In genomic region chr3:47010050-47010712, GRCh38 we compare ENCODE assay signal across 8 cellular contexts. TPM values are rescaled to one million over a fixed set of nuclear protein-coding genes. Genes with fewer than 3 reads are reported as not detected.
DNase-seq lines count a peak whose midpoint lies in the region; ATAC-seq and TF ChIP-seq lines count a peak whose summit lies in the region.

No MANE protein-coding gene starts in this region.

- no peak for ATAC-seq in CD8-positive, alpha-beta T cell
- no peak for ATAC-seq in GM21576 (IDR thresholded peaks at IDR 0.05; ENCODE audit: unreplicated experiment)
- ATAC-seq in HG03135 (IDR thresholded peaks at IDR 0.05; ENCODE audit: unreplicated experiment): no peak

- no peak for DNase-seq in CD8-positive, alpha-beta T cell
- DNase-seq in fibroblast of villous mesenchyme (ENCODE audit: low read depth) (no peak), NCI-H446 treated with DMSO at 0.1 percent for 48 hours (lab: John Stamatoyannopoulos, UW) (no peak), CD1c-positive myeloid dendritic cell (ENCODE audit: extremely low spot score) (no peak)

- peak overlapping the region; percentile 66 for H3K4me3 ChIP-seq in CD8-positive, alpha-beta T cell (ENCODE audit: low read depth, low read length)
- H3K4me3 ChIP-seq in WI38 (ENCODE audit: low read depth, low read length) (peak overlapping the region; percentile 55), fibroblast of villous mesenchyme (ENCODE audit: low read depth, low read length) (peak overlapping the region; percentile 60), parathyroid adenoma (ENCODE audit: low read depth, low read length) (no peak overlapping the region)

- peaks cover 8% of the 10 kb centered on the region for H3K4me1 ChIP-seq in CD8-positive, alpha-beta T cell (ENCODE audit: insufficient read depth, low read length)
- peaks cover 5% of the 10 kb centered on the region for H3K4me1 ChIP-seq in parathyroid adenoma

- intact Hi-C loops in CD8-positive, alpha-beta T cell (cut with DNase I, micrococcal nuclease): loop anchor here in 1 of 2 experiments (10.0 kb wide), 1 partner anchor 55 kb away; no protein-coding TSS in a partner anchor

- H3K4me1 Mint-ChIP-seq in CD8-positive, alpha-beta T cell (ENCODE audit: low read depth): peaks cover 8% of the 10 kb centered on the region

- no peaks in the 10 kb centered on the region for H3K27me3 Mint-ChIP-seq in CD8-positive, alpha-beta T cell (ENCODE audit: low read depth)

- H2AFZ ChIP-seq in parathyroid adenoma: peak overlapping the region; percentile 96

- no peaks in the 10 kb centered on the region for H3K9me3 Mint-ChIP-seq in CD8-positive, alpha-beta T cell

- POLR2A ChIA-PET in CD8-positive, alpha-beta T cell (lab: Charles Lee): interaction anchor here (1.3 to 1.9 kb wide), 2 partner anchors 30 to 31 kb away, joined by 4 to 13 read pairs; partner anchors contain the start of gene NBEAL2

- H3K79me2 ChIP-seq in parathyroid adenoma: no peaks in the 10 kb centered on the region

- no peaks in the 10 kb centered on the region for H3K9me3 ChIP-seq in CD8-positive, alpha-beta T cell (ENCODE audit: low read length)
- no peaks in the 10 kb centered on the region for H3K9me3 ChIP-seq in parathyroid adenoma (ENCODE audit: control insufficient read depth, low read length)

- H3K4me3 Mint-ChIP-seq in CD8-positive, alpha-beta T cell: peak overlapping the region; percentile 70

- H3K27ac ChIP-seq in CD8-positive, alpha-beta T cell (ENCODE audit: low read depth, low read length): peak overlapping the region; percentile 56
- peak overlapping the region; percentile 58 for H3K27ac ChIP-seq in parathyroid adenoma

- H3K4me2 ChIP-seq in parathyroid adenoma (ENCODE audit: low read length): peak overlapping the region; percentile 49

- no peak overlapping the region for H3K9ac ChIP-seq in parathyroid adenoma

- peak overlapping the region; percentile 83 for H3K27ac Mint-ChIP-seq in CD8-positive, alpha-beta T cell

- peaks cover 35% of the 10 kb centered on the region for H3K36me3 Mint-ChIP-seq in CD8-positive, alpha-beta T cell

- peaks cover 12% of the 10 kb centered on the region for H3K36me3 ChIP-seq in CD8-positive, alpha-beta T cell (ENCODE audit: insufficient read depth, low read length)
- H3K36me3 ChIP-seq in parathyroid adenoma (ENCODE audit: control insufficient read depth, insufficient read depth, low read length): no peaks in the 10 kb centered on the region

- TF ChIP-seq CTCF in CD8-positive, alpha-beta T cell (IDR thresholded peaks at IDR 0.05): no peak
- TF ChIP-seq CTCF in WI38 (IDR thresholded peaks at IDR 0.05; ENCODE audit: low read depth, low read length) (no peak), fibroblast of villous mesenchyme (IDR thresholded peaks at IDR 0.05; ENCODE audit: insufficient read depth, low read depth, low read length) (no peak), parathyroid adenoma (IDR thresholded peaks at IDR 0.05) (no peak)

- H3K27me3 ChIP-seq in CD8-positive, alpha-beta T cell (ENCODE audit: insufficient read depth, low read length): no peaks in the 10 kb centered on the region
- no peaks in the 10 kb centered on the region for H3K27me3 ChIP-seq in parathyroid adenoma (ENCODE audit: control insufficient read depth, insufficient read depth, low read length)

- CTCF ChIA-PET in CD8-positive, alpha-beta T cell (lab: Charles Lee): interaction anchor here (3.7 kb wide), 1 partner anchor 12 kb away, joined by 23 read pairs; no protein-coding TSS in a partner anchor

RNA-seq across cellular contexts. Expression of gene NBEAL2, which starts 30.7 kb away (rescaled TPM):
- 100 to 1,000 TPM; 187 to 201 TPM for total RNA-seq in CD8-positive, alpha-beta T cell
- 3.5 and 5.5 TPM in 2 replicates for total RNA-seq in fibroblast of villous mesenchyme

RNA-seq across cellular contexts. Expression of gene CCDC12, which starts 33.6 kb away (rescaled TPM):
- total RNA-seq in CD8-positive, alpha-beta T cell: 100 to 1,000 TPM in 1 of 2 experiments, 10 to 100 TPM in 1; 99.9 to 107 TPM
- total RNA-seq in fibroblast of villous mesenchyme: 18.6 and 25.4 TPM in 2 replicates

Comparison
In these comparisons a context has a peak if more than half of its experiments do, and no peak if none do; other contexts are left out.
1. RNA of gene NBEAL2, which starts 30.7 kb away (total RNA-seq): 187 to 201 TPM in CD8-positive, alpha-beta T cell; 3.5 to 5.5 TPM in fibroblast of villous mesenchyme; every median in the first group is over 10 times any median in the second.